2 cellular contexts compared by ENCODE assay signal in the genomic region with DNA sequence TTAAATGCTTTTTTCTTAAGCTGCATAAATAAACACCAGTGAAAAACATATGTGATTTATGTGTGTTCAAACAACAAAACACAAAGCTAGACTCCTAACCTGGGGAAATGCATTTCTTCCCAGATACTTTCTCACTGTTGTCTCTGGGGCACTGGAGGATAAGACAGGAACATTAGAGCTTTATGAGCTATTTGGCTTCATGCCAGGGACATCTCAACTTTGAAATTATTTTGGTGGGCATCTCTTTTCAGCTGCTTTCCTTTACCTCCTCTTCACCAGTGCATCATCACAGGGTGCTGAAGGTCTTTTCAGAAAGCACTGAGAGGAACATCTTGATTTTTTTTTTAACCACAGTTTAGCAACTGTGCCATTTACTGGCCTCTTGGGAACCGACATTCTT.
TF ChIP-seq lines count a peak whose summit lies in the region.

No MANE protein-coding gene starts in this region.

TF ChIP-seq in IMR-90, 13 proteins besides CTCF, POLR2A, EP300 and RAD21:
- TF ChIP-seq SMC3 (IDR thresholded peaks at IDR 0.05; ENCODE audit: low read depth, low read length): no peak
- no peak for TF ChIP-seq RFX5 (IDR thresholded peaks at IDR 0.05; ENCODE audit: low read depth, low read length)
- TF ChIP-seq CEBPB (IDR thresholded peaks at IDR 0.05; ENCODE audit: low read depth, low read length): no peak
- no peak for TF ChIP-seq MXI1 (IDR thresholded peaks at IDR 0.05; ENCODE audit: borderline replicate concordance, low read depth, low read length)
- TF ChIP-seq, protein P1, sequence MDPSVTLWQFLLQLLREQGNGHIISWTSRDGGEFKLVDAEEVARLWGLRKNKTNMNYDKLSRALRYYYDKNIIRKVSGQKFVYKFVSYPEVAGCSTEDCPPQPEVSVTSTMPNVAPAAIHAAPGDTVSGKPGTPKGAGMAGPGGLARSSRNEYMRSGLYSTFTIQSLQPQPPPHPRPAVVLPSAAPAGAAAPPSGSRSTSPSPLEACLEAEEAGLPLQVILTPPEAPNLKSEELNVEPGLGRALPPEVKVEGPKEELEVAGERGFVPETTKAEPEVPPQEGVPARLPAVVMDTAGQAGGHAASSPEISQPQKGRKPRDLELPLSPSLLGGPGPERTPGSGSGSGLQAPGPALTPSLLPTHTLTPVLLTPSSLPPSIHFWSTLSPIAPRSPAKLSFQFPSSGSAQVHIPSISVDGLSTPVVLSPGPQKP (IDR thresholded peaks at IDR 0.05; ENCODE audit: borderline replicate concordance, low read depth, low read length): no peak
- TF ChIP-seq NFE2L2 (IDR thresholded peaks at IDR 0.05; ENCODE audit: low read depth, low read length): no peak

TF ChIP-seq in K562, 482 proteins besides CTCF, POLR2A, EP300 and RAD21:
- TF ChIP-seq, protein P2, sequence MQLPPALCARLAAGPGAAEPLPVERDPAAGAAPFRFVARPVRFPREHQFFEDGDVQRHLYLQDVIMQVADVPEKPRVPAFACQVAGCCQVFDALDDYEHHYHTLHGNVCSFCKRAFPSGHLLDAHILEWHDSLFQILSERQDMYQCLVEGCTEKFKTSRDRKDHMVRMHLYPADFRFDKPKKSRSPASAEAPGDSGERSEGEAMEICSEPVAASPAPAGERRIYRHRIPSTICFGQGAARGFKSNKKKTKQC (CRISPR knock-in tag; IDR thresholded peaks at IDR 0.05): no peak
- TF ChIP-seq JUN (IDR thresholded peaks at IDR 0.05; ENCODE audit: borderline replicate concordance, low read depth, low read length) (no peak), JUN (CRISPR knock-in tag; IDR thresholded peaks at IDR 0.05; ENCODE audit: borderline replicate concordance) (no peak), THRAP3 (IDR thresholded peaks at IDR 0.05; ENCODE audit: borderline replicate concordance) (no peak), NFIC (IDR thresholded peaks at IDR 0.05) (peak; percentile 86), POLR2AphosphoS5 (IDR thresholded peaks at IDR 0.05; ENCODE audit: control insufficient read depth, insufficient read depth, low read depth, low read length) (no peak), ZSCAN32 (CRISPR knock-in tag; IDR thresholded peaks at IDR 0.05) (no peak), SIX5 (IDR thresholded peaks at IDR 0.05; ENCODE audit: borderline replicate concordance in 1 of 2, insufficient read depth in 1 of 2, low read depth in 1 of 2, low read length in 2 of 2) (no peak), NFIX (CRISPR knock-in tag; IDR thresholded peaks at IDR 0.05; ENCODE audit: low read depth) (peak; percentile 66), SMAD4 (CRISPR knock-in tag; conservative IDR thresholded peaks at IDR 0.05) (no peak)
